ENCODE assay signal across 8 cellular contexts in genomic region chr19:2820112-2820702, GRCh38. TPM values are rescaled to one million over a fixed set of nuclear protein-coding genes. Genes with fewer than 3 reads are reported as not detected.
DNase-seq lines count a peak whose midpoint lies in the region; ATAC-seq and TF ChIP-seq lines count a peak whose summit lies in the region.

No MANE protein-coding gene starts in this region.

- peaks cover 2% of the 10 kb centered on the region for H3K9me3 Mint-ChIP-seq in Caco-2 (ENCODE audit: unreplicated experiment)
- H3K9me3 Mint-ChIP-seq in GM23338 = peaks cover 5% of the 10 kb centered on the region; the same call in 2 of the 3 replicates
- H3K9me3 Mint-ChIP-seq in naive thymus-derived CD4-positive, alpha-beta T cell = peaks cover 0 to 3% (median 0%) of the 10 kb centered on the region in 11 donors

- DNase-seq in Caco-2 (no peak), GM23338 (ENCODE audit: low spot score) (peak; percentile 50), Peyer's patch (peak in 1 of 3 donors; percentile 56), NCI-H345 treated with DMSO at 0.1 percent for 48 hours (lab: John Stamatoyannopoulos, UW; ENCODE audit: unreplicated experiment) (no peak)
- DNase-seq in naive thymus-derived CD4-positive, alpha-beta T cell = no peak
- no peak for DNase-seq in activated CD4-positive, CD25-positive, alpha-beta regulatory T cell treated with anti-CD3 and anti-CD28 coated beads, Interleukin-2, amount 50 U/mL, for 72 hours

- H3K27me3 Mint-ChIP-seq in Caco-2 (ENCODE audit: insufficient read depth, unreplicated experiment) (no peaks in the 10 kb centered on the region), GM23338 (ENCODE audit: insufficient read depth, low read depth, poor library complexity) (peaks cover 1% of the 10 kb centered on the region)
- no peaks in the 10 kb centered on the region for H3K27me3 Mint-ChIP-seq in naive thymus-derived CD4-positive, alpha-beta T cell

- H3K27ac ChIP-seq in GM23338 (ENCODE audit: low read depth) (no peak overlapping the region), Peyer's patch (peak overlapping the region; percentile 28 to 83 (median 55))
- peak overlapping the region; percentile 76 for H3K27ac ChIP-seq in naive thymus-derived CD4-positive, alpha-beta T cell (ENCODE audit: low read depth, low read length)

- intact Hi-C loops in Caco-2 (cut with micrococcal nuclease; ENCODE audit: unreplicated experiment) = no loop called here
- intact Hi-C loops in naive thymus-derived CD4-positive, alpha-beta T cell (cut with micrococcal nuclease) = no loop called here

- H3K27ac Mint-ChIP-seq in Caco-2 (ENCODE audit: unreplicated experiment) (no peak overlapping the region), GM23338 (no peak overlapping the region)
- H3K27ac Mint-ChIP-seq in naive thymus-derived CD4-positive, alpha-beta T cell = peak overlapping the region in 5 of 9 donors; percentile 22 to 80 (median 52)

- no peaks in the 10 kb centered on the region for H3K9me2 ChIP-seq in GM23338 (ENCODE audit: insufficient read depth)

- peak; percentile 59 for ATAC-seq in GM23338
- no peak for ATAC-seq in naive thymus-derived CD4-positive, alpha-beta T cell
- no peak for ATAC-seq in HG03175 (IDR thresholded peaks at IDR 0.05; ENCODE audit: unreplicated experiment)

- TF ChIP-seq CTCF in Caco-2 (IDR thresholded peaks at IDR 0.05; ENCODE audit: insufficient read depth in 1 of 2, low read depth in 1 of 2, low read length in 1 of 2, severe bottlenecking in 1 of 2, unreplicated experiment in 1 of 2) (no peak), GM23338 (conservative IDR thresholded peaks at IDR 0.05; ENCODE audit: low read depth in 2 of 2) (no peak), Peyer's patch (IDR thresholded peaks at IDR 0.05) (no peak)

- TF ChIP-seq POLR2A in Peyer's patch (IDR thresholded peaks at IDR 0.05) = no peak

- H3K36me3 ChIP-seq in Caco-2 (ENCODE audit: control insufficient read depth, insufficient read depth, low read length) (no peaks in the 10 kb centered on the region), GM23338 (ENCODE audit: insufficient read depth) (no peaks in the 10 kb centered on the region), Peyer's patch (peaks cover 0 to 6% (median 0%) of the 10 kb centered on the region in 3 donors), endocrine pancreas (ENCODE audit: control insufficient read depth, insufficient read depth, low read length) (no peaks in the 10 kb centered on the region)
- H3K36me3 ChIP-seq in naive thymus-derived CD4-positive, alpha-beta T cell (ENCODE audit: control insufficient read depth in 2 of 3, insufficient read depth in 3 of 3, low read length in 3 of 3) = peaks cover 0 to 8% (median 0%) of the 10 kb centered on the region in 3 experiments

- peak overlapping the region; percentile 23 for H3K9ac ChIP-seq in endocrine pancreas (ENCODE audit: control insufficient read depth, insufficient read depth, low read length)

- CTCF ChIA-PET in Caco-2 (lab: Charles Lee) = interaction anchor here (1.0 kb wide), 1 partner anchor 35 kb away, joined by 3 read pairs; the partner anchor contains the start of gene THOP1
- CTCF ChIA-PET in naive thymus-derived CD4-positive, alpha-beta T cell (lab: Charles Lee) = interaction anchor here (0.7 to 1.3 kb wide), 2 partner anchors 21 to 157 kb away, joined by 3 to 6 read pairs; partner anchors contain the start of genes TLE6 and ZNF555

- H3K4me1 ChIP-seq in Caco-2 (no peaks in the 10 kb centered on the region), GM23338 (ENCODE audit: insufficient read depth) (no peaks in the 10 kb centered on the region), Peyer's patch (peaks cover 0 to 8% (median 3%) of the 10 kb centered on the region in 4 donors), endocrine pancreas (ENCODE audit: control insufficient read depth, insufficient read depth, low read length) (no peaks in the 10 kb centered on the region)
- peaks cover 3 to 4% of the 10 kb centered on the region in 2 donors for H3K4me1 ChIP-seq in naive thymus-derived CD4-positive, alpha-beta T cell (ENCODE audit: control insufficient read depth in 2 of 2, insufficient read depth in 2 of 2, low read length in 2 of 2)

- peak overlapping the region; percentile 86 for H2AFZ ChIP-seq in GM23338

- H3K4me1 Mint-ChIP-seq in Caco-2 (ENCODE audit: low read depth, unreplicated experiment) = no peaks in the 10 kb centered on the region
- H3K4me1 Mint-ChIP-seq in GM23338 = no peaks in the 10 kb centered on the region; the same call in 2 of the 3 replicates
- peaks cover 3 to 19% (median 6%) of the 10 kb centered on the region in 7 donors for H3K4me1 Mint-ChIP-seq in naive thymus-derived CD4-positive, alpha-beta T cell

- H3K9me3 ChIP-seq in Caco-2 (no peaks in the 10 kb centered on the region), Peyer's patch (no peaks in the 10 kb centered on the region), endocrine pancreas (ENCODE audit: control insufficient read depth, low read length) (no peaks in the 10 kb centered on the region)
- H3K9me3 ChIP-seq in naive thymus-derived CD4-positive, alpha-beta T cell (ENCODE audit: control insufficient read depth in 2 of 3, low read length in 3 of 3) = no peaks in the 10 kb centered on the region

- H3K36me3 Mint-ChIP-seq in Caco-2 (ENCODE audit: insufficient read depth, unreplicated experiment) (peaks cover 24% of the 10 kb centered on the region), GM23338 (ENCODE audit: low read depth) (peaks cover 20% of the 10 kb centered on the region)
- H3K36me3 Mint-ChIP-seq in naive thymus-derived CD4-positive, alpha-beta T cell = peaks cover 0 to 12% (median 6%) of the 10 kb centered on the region in 5 donors

- H3K4me3 ChIP-seq in Caco-2 (ENCODE audit: low read depth, low read length) (peak overlapping the region; percentile 60), GM23338 (peak overlapping the region; percentile 91), Peyer's patch (peak overlapping the region; percentile 69 to 98 (median 95)), endocrine pancreas (ENCODE audit: control insufficient read depth, insufficient read depth, low read length) (peak overlapping the region; percentile 44)
- peak overlapping the region; percentile 79 for H3K4me3 ChIP-seq in naive thymus-derived CD4-positive, alpha-beta T cell (ENCODE audit: low read length)

- no peaks in the 10 kb centered on the region for H3K79me2 ChIP-seq in GM23338 (replicated peaks; ENCODE audit: insufficient read depth)

- no TSS peak for BruUV-seq in Caco-2 (replicated peaks; lab: Mats Ljungman, UMichigan)

- H3K4me2 ChIP-seq in GM23338 = peak overlapping the region; percentile 95

- H3K4me3 Mint-ChIP-seq in Caco-2 (ENCODE audit: unreplicated experiment) (peak overlapping the region; percentile 77), GM23338 (peak overlapping the region; percentile 90)
- H3K4me3 Mint-ChIP-seq in naive thymus-derived CD4-positive, alpha-beta T cell = peak overlapping the region; percentile 79 to 90 (median 86)

- no peaks in the 10 kb centered on the region for H3F3A ChIP-seq in GM23338 (replicated peaks; ENCODE audit: low read depth)

- no peaks in the 10 kb centered on the region for H4K20me1 ChIP-seq in GM23338 (replicated peaks; ENCODE audit: insufficient read depth)

- POLR2A ChIA-PET in Caco-2 (lab: Charles Lee) = no interaction called here
- POLR2A ChIA-PET in naive thymus-derived CD4-positive, alpha-beta T cell (lab: Charles Lee) = interaction anchor here (0.5 to 1.4 kb wide), 4 partner anchors 13 to 1184 kb away, joined by 3 to 6 read pairs (median 4); no protein-coding TSS in a partner anchor

- H3K27me3 ChIP-seq in Caco-2 (replicated peaks; ENCODE audit: control insufficient read depth, insufficient read depth, low read length) (no peaks in the 10 kb centered on the region), GM23338 (ENCODE audit: insufficient read depth) (no peaks in the 10 kb centered on the region), Peyer's patch (no peaks in the 10 kb centered on the region), endocrine pancreas (ENCODE audit: control insufficient read depth, insufficient read depth, low read length) (no peaks in the 10 kb centered on the region)
- no peaks in the 10 kb centered on the region for H3K27me3 ChIP-seq in naive thymus-derived CD4-positive, alpha-beta T cell (ENCODE audit: control insufficient read depth in 2 of 2, insufficient read depth in 2 of 2, low read length in 2 of 2)

TF ChIP-seq in GM23338, 12 proteins besides CTCF, POLR2A, EP300 and RAD21 (continues in another document):
- TF ChIP-seq CREB1 (CRISPR knock-in tag; IDR thresholded peaks at IDR 0.05; ENCODE audit: low read depth) = no peak
- TF ChIP-seq STAT1 (IDR thresholded peaks at IDR 0.05; ENCODE audit: unreplicated experiment) = no peak

RNA-seq across cellular contexts. Expression of gene ZNF554, which starts 0.5 kb away (rescaled TPM):
- 3.6 and 3.7 TPM in 2 replicates for total RNA-seq in Caco-2 (2022)
- total RNA-seq in GM23338 (2014; rRNA removed; shearing (Covaris generic)) = 3.8 and 7.5 TPM in 2 replicates
- polyA plus RNA-seq in GM23338 (2016; fragmentation: Nextera tagmentation; extraction: Ambion mirVana) = 1.4 and 2.0 TPM in 2 replicates
- total RNA-seq in Peyer's patch = 10 to 100 TPM in 1 of 4 donors, 1 to 10 TPM in 3; 2.5 to 15.4 (median 6.7) TPM
- 1 to 10 TPM; 3.7 to 9.2 (median 5.8) TPM for total RNA-seq in naive thymus-derived CD4-positive, alpha-beta T cell
- 1 to 10 TPM; 3.6 to 7.1 TPM for polyA plus RNA-seq in naive thymus-derived CD4-positive, alpha-beta T cell

RNA-seq across cellular contexts. Expression of gene ZNF555, which starts 21.1 kb away (rescaled TPM):
- 4.7 and 6.2 TPM in 2 replicates for total RNA-seq in Caco-2 (2022)
- 7.5 and 11.4 TPM in 2 replicates for total RNA-seq in GM23338 (2014; rRNA removed; shearing (Covaris generic))
- 2.9 and 3.5 TPM in 2 replicates for polyA plus RNA-seq in GM23338 (2016; fragmentation: Nextera tagmentation; extraction: Ambion mirVana)
- 1 to 10 TPM; 4.4 to 5.8 (median 4.4) TPM for total RNA-seq in Peyer's patch
- total RNA-seq in naive thymus-derived CD4-positive, alpha-beta T cell = 1 to 10 TPM; 1.2 to 10.0 (median 2.7) TPM
- polyA plus RNA-seq in naive thymus-derived CD4-positive, alpha-beta T cell = 1 to 10 TPM; 2.4 to 7.1 TPM

RNA-seq across cellular contexts. Expression of gene THOP1, which starts 34.9 kb away (rescaled TPM):
- total RNA-seq in Caco-2 (2022) (118 and 119 TPM in 2 replicates), Peyer's patch (100 to 1,000 TPM in 1 of 4 donors, 10 to 100 TPM in 3; 24.3 to 142 (median 49.5) TPM)
- total RNA-seq in GM23338 (2014; rRNA removed; shearing (Covaris generic)) = 229 and 268 TPM in 2 replicates
- 110 and 111 TPM in 2 replicates for polyA plus RNA-seq in GM23338 (2016; fragmentation: Nextera tagmentation; extraction: Ambion mirVana)
- 10 to 100 TPM; 26.4 to 98.2 (median 29.7) TPM for total RNA-seq in naive thymus-derived CD4-positive, alpha-beta T cell
- polyA plus RNA-seq in naive thymus-derived CD4-positive, alpha-beta T cell = 10 to 100 TPM; 27.6 to 38.4 TPM

RNA-seq across cellular contexts. Expression of gene SGTA, which starts 37.1 kb away (rescaled TPM):
- total RNA-seq in Caco-2 (2022) (90.1 TPM in 2 replicates), Peyer's patch (10 to 100 TPM; 26.4 to 62.5 (median 45.7) TPM)
- total RNA-seq in GM23338 (2014; rRNA removed; shearing (Covaris generic)) = 79.3 and 102 TPM in 2 replicates
- polyA plus RNA-seq in GM23338 (2016; fragmentation: Nextera tagmentation; extraction: Ambion mirVana) = 69.4 and 71.6 TPM in 2 replicates
- 10 to 100 TPM; 32.2 to 47.8 (median 37.9) TPM for total RNA-seq in naive thymus-derived CD4-positive, alpha-beta T cell
- polyA plus RNA-seq in naive thymus-derived CD4-positive, alpha-beta T cell = 10 to 100 TPM; 25.3 to 40.9 TPM

RNA-seq across cellular contexts. Expression of gene ZNF556, which starts 46.9 kb away (rescaled TPM):
- 0.57 and 0.93 TPM in 2 replicates for total RNA-seq in Caco-2 (2022)
- total RNA-seq in GM23338 (2014; rRNA removed; shearing (Covaris generic)) = not detected in 2 replicates
- polyA plus RNA-seq in GM23338 (2016; fragmentation: Nextera tagmentation; extraction: Ambion mirVana) = not detected in 2 replicates
- not detected for total RNA-seq in Peyer's patch
- total RNA-seq in naive thymus-derived CD4-positive, alpha-beta T cell = not detected
- not detected for polyA plus RNA-seq in naive thymus-derived CD4-positive, alpha-beta T cell

Comparison
In these comparisons a context has a peak if more than half of its experiments do, and no peak if none do; other contexts are left out.
1. H3K4me3 ChIP-seq: peak in every context shown above with its lines; median percentile 95 in Peyer's patch; 91 in GM23338; 79 in naive thymus-derived CD4-positive, alpha-beta T cell; 60 in Caco-2; 44 in endocrine pancreas.
2. H3K27ac Mint-ChIP-seq: peak in naive thymus-derived CD4-positive, alpha-beta T cell (5 of 9); none in Caco-2 (single experiment) and GM23338 (single experiment).
3. Peak in every context shown above with its lines, with median percentiles within 50 percentile points of each other: H3K4me3 Mint-ChIP-seq.